ENCODE assay signal across 1 cellular context in the genomic region with DNA sequence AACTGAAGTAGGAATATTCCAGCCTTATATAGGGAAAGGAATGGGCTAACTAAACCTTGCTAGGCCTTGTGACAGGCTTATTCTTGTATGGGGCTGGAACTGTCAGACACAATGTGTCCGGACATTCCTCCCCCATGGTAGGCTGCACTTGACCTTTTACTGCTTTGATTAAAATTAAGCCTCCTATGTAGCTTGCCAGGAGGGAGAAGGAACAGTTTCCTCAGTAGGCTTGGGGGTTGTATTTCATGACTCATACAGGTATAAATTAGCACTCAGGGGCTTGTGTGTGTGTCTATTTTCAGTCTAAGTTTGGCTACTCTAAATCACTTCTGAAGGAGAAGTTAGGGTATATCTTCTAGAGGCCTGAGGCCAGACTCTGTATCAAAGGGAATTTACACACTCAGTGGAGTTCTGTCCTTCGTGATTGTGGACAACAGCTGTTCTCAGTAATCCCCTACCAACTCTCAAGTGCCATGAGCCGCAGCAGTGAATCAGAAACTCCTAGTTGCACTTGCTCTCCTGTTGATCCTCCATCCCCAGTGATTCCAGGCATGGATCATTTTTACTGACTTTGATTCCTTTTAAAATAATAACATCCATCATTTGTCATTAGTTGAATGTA.
TF ChIP-seq lines count a peak whose summit lies in the region.

No MANE protein-coding gene starts in this region.

TF ChIP-seq in H1, 55 proteins besides CTCF, POLR2A, EP300 and RAD21:
- TF ChIP-seq JUND (IDR thresholded peaks at IDR 0.05; ENCODE audit: low read length), result no peak
- TF ChIP-seq GTF2F1 (IDR thresholded peaks at IDR 0.05; ENCODE audit: borderline replicate concordance, low read depth, low read length), result no peak
- no peak for TF ChIP-seq SAP30 (IDR thresholded peaks at IDR 0.05; ENCODE audit: insufficient read depth, insufficient replicate concordance, low read length)
- TF ChIP-seq BCL11A (IDR thresholded peaks at IDR 0.05; ENCODE audit: low read depth in 2 of 2, low read length in 2 of 2), result no peak
- no peak for TF ChIP-seq TAF7 (optimal IDR thresholded peaks at IDR 0.05; ENCODE audit: borderline replicate concordance, low read depth, low read length)
- TF ChIP-seq GABPA (IDR thresholded peaks at IDR 0.05; ENCODE audit: borderline replicate concordance, insufficient read depth, low read length), result no peak
- TF ChIP-seq CEBPB (IDR thresholded peaks at IDR 0.05; ENCODE audit: low read depth, low read length), result no peak
- TF ChIP-seq KDM4A (IDR thresholded peaks at IDR 0.05; ENCODE audit: low read depth, low read length, severe bottlenecking), result no peak
- no peak for TF ChIP-seq RXRA (IDR thresholded peaks at IDR 0.05; ENCODE audit: insufficient read depth, low read depth, low read length)
- no peak for TF ChIP-seq CREB1 (IDR thresholded peaks at IDR 0.05)
- TF ChIP-seq TAF1 (IDR thresholded peaks at IDR 0.05; ENCODE audit: low read depth, low read length), result no peak
- TF ChIP-seq, protein P1, sequence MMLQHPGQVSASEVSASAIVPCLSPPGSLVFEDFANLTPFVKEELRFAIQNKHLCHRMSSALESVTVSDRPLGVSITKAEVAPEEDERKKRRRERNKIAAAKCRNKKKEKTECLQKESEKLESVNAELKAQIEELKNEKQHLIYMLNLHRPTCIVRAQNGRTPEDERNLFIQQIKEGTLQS (IDR thresholded peaks at IDR 0.05; ENCODE audit: insufficient read depth, low read depth, low read length), result no peak
- TF ChIP-seq CHD2 (IDR thresholded peaks at IDR 0.05; ENCODE audit: low read length), result no peak
- no peak for TF ChIP-seq HDAC2 (IDR thresholded peaks at IDR 0.05; ENCODE audit: borderline replicate concordance in 1 of 2, low read depth in 2 of 2, low read length in 2 of 2)
- no peak for TF ChIP-seq EGR1 (IDR thresholded peaks at IDR 0.05; ENCODE audit: borderline replicate concordance, low read depth, low read length)
- TF ChIP-seq SP2 (IDR thresholded peaks at IDR 0.05; ENCODE audit: low read length), result no peak
- TF ChIP-seq, protein P2, sequence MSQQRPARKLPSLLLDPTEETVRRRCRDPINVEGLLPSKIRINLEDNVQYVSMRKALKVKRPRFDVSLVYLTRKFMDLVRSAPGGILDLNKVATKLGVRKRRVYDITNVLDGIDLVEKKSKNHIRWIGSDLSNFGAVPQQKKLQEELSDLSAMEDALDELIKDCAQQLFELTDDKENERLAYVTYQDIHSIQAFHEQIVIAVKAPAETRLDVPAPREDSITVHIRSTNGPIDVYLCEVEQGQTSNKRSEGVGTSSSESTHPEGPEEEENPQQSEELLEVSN (IDR thresholded peaks at IDR 0.05), result no peak
